In the genomic region with DNA sequence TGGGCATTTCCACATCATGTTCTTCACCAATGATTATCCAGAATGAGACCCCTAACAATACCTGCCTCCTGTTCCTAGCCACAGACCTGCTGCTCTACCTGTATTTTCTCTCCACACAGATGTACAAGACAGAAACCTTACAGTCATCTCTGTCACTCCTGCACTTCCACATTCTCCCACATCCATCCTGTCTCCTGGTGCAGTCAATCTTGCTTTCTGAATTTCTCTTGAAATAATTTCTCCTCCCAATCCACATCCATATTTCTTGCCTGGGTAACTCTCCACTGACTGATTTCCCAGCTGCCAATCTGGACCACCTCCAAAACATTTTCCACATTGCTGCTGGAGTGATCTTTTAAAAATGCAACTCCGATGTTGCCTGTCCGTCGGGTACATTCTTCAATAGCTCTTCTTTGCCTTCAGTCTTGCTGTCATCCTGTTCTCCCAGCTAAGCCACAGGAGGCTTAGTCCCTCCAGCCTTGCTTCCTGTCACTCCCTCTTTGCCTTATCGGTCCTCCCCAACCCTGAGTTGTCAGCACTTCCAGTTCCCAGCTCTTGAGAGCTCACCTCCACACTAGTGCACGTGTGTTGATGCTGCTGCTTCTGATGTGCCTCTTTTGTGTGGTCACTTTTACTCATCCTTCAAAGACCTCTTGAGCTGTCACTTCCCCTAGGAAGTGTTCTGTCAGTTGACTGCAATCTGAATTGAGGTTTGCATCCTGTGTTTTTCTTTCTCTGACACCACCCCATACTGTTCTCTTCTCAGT, we compare ENCODE assay signal across 9 cellular contexts. TPM values are rescaled to one million over a fixed set of nuclear protein-coding genes. Genes with fewer than 3 reads are reported as not detected.
A peak's percentile ranks its signal among the peaks of the same experiment; 100 is the strongest.
DNase-seq lines count a peak whose midpoint lies in the region; ATAC-seq and TF ChIP-seq lines count a peak whose summit lies in the region.
"Had no signal": no experiment of that assay in that cellular context is flagged by ENCODE, and none has a peak within 500 bp of the region (broad histone marks: within the 10 kb centered on the region; RNA-seq: fewer than 3 reads in every experiment).

No MANE protein-coding gene starts in this region.

- TF ChIP-seq CTCF in cardiac muscle cell (IDR thresholded peaks at IDR 0.05; ENCODE audit: low read depth, low read length) (no peak), left ventricle myocardium inferior (IDR thresholded peaks at IDR 0.05; ENCODE audit: borderline replicate concordance) (no peak), epithelial cell of esophagus (IDR thresholded peaks at IDR 0.05; ENCODE audit: insufficient read depth, low read depth, low read length, missing control alignments) (no peak), type B pancreatic cell (conservative IDR thresholded peaks at IDR 0.05) (no peak)

- H3K9me3 ChIP-seq in cardiac muscle cell (ENCODE audit: low read depth) (no peaks in the 10 kb centered on the region), left ventricle myocardium inferior (replicated peaks) (no peaks in the 10 kb centered on the region), HAP-1 (no peaks in the 10 kb centered on the region)
- H3K9me3 ChIP-seq: adrenal gland had no signal

- peaks cover 45% of the 10 kb centered on the region for H3K4me1 Mint-ChIP-seq in type B pancreatic cell (ENCODE audit: unreplicated experiment)

- intact Hi-C loops in left ventricle myocardium inferior (cut with micrococcal nuclease) = no loop called here

- no peaks in the 10 kb centered on the region for H3K27me3 Mint-ChIP-seq in type B pancreatic cell

- peaks cover 8% of the 10 kb centered on the region for H3K36me3 Mint-ChIP-seq in type B pancreatic cell

- peaks cover 7% of the 10 kb centered on the region for H3K9me3 Mint-ChIP-seq in type B pancreatic cell

- no peaks in the 10 kb centered on the region for H3K4me1 ChIP-seq in cardiac muscle cell (ENCODE audit: low read depth)
- H3K4me1 ChIP-seq in left ventricle myocardium inferior = peaks cover 24% of the 10 kb centered on the region
- no peaks in the 10 kb centered on the region for H3K4me1 ChIP-seq in HAP-1

- H3K27ac ChIP-seq in cardiac muscle cell = no peak overlapping the region
- no peak overlapping the region for H3K27ac ChIP-seq in left ventricle myocardium inferior (replicated peaks)
- H3K27ac ChIP-seq: adrenal gland had no signal

- H3K27ac Mint-ChIP-seq in type B pancreatic cell = peak overlapping the region; percentile 37

- H3K27me3 ChIP-seq in cardiac muscle cell (peaks cover 41% of the 10 kb centered on the region), left ventricle myocardium inferior (ENCODE audit: low read depth) (no peaks in the 10 kb centered on the region), HAP-1 (ENCODE audit: low read depth) (no peaks in the 10 kb centered on the region)
- H3K27me3 ChIP-seq: adrenal gland had no signal

- H3K4me3 Mint-ChIP-seq in type B pancreatic cell = no peak overlapping the region

- H3K4me3 ChIP-seq in cardiac muscle cell = no peak overlapping the region
- H3K4me3 ChIP-seq in left ventricle myocardium inferior = no peak overlapping the region
- H3K4me3 ChIP-seq in epithelial cell of esophagus (ENCODE audit: low read length) = no peak overlapping the region
- H3K4me3 ChIP-seq in HAP-1 = no peak overlapping the region
- H3K4me3 ChIP-seq: adrenal gland had no signal

- ATAC-seq in HG02973 (IDR thresholded peaks at IDR 0.05; ENCODE audit: unreplicated experiment) = peak; percentile 48

- in situ Hi-C loops in HAP-1 (cut with MboI; ENCODE audit: low sequenced_read_pairs) = no loop called here

- H3K36me3 ChIP-seq in cardiac muscle cell = no peaks in the 10 kb centered on the region
- H3K36me3 ChIP-seq in left ventricle myocardium inferior = no peaks in the 10 kb centered on the region
- H3K36me3 ChIP-seq in HAP-1 (replicated peaks) = peaks cover 3% of the 10 kb centered on the region
- H3K36me3 ChIP-seq: adrenal gland had no signal

- DNase-seq in cardiac muscle cell (ENCODE audit: low read depth in 1 of 2, low spot score in 1 of 2) (peak; percentile 42 to 46), left ventricle myocardium inferior (no peak), NOMO-1 treated with dmso at 0.1 percent for 144 hours (lab: John Stamatoyannopoulos, UW; ENCODE audit: unreplicated experiment) (peak; percentile 8), epithelial cell of esophagus (ENCODE audit: low read depth) (peak; percentile 30), type B pancreatic cell (ENCODE audit: extremely low spot score, unreplicated experiment) (no peak), HAP-1 (ENCODE audit: low spot score in 2 of 2) (no peak)
- DNase-seq in stimulated activated naive CD4-positive, alpha-beta T cell treated with Interleukin-2 at 50 U/mL for 16 hours (lab: John Stamatoyannopoulos, UW) = no peak

RNA-seq across cellular contexts. Expression of a gene that starts 15.1 kb away (rescaled TPM):
- 28.3 and 29.6 TPM in 2 replicates for total RNA-seq in cardiac muscle cell
- polyA plus RNA-seq in cardiac muscle cell = 19.0 and 28.2 TPM in 2 replicates
- total RNA-seq in left ventricle myocardium inferior = 9.6 TPM
- total RNA-seq in type B pancreatic cell (ENCODE audit: low replicate concordance) = 34.9 and 59.3 TPM in 2 replicates

Comparison
In these comparisons a context has a peak if more than half of its experiments do, and no peak if none do; other contexts are left out.
1. DNase-seq: peak in cardiac muscle cell (2 of 2), NOMO-1 treated with dmso at 0.1 percent for 144 hours (single experiment) and epithelial cell of esophagus (single experiment); none in left ventricle myocardium inferior (single experiment), type B pancreatic cell (single experiment), HAP-1 (0 of 2) and stimulated activated naive CD4-positive, alpha-beta T cell treated with Interleukin-2 at 50 U/mL for 16 hours (single experiment).